8 cellular contexts compared by ENCODE assay signal in the genomic region with DNA sequence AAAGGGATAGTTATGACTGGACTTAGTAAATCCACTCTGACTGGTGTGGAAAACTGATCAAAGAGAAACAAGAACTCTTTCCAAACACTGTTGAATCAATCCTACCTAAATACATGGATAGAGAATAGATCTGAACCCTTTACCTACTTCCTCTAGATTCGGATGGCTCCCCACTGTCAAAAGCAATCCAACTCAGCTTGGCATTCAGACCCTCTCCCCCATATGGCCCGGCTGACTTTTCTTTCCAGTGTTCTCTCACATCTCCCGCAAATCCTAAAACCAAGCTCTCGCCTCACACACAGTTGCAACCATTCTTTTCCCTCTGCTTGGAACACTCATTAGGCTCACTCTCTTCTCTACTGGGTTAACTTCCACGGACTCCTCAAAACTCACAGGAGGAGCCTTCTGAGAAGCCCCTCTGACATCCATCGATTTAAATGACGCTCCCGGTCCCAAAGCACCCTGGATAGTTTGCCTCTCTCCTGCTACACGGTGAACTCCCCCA. TPM values are rescaled to one million over a fixed set of nuclear protein-coding genes. Genes with fewer than 3 reads are reported as not detected.
DNase-seq lines count a peak whose midpoint lies in the region; ATAC-seq and TF ChIP-seq lines count a peak whose summit lies in the region.

No MANE protein-coding gene starts in this region.

- peak overlapping the region; percentile 61 to 93 for H3K4me3 ChIP-seq in CD4-positive, alpha-beta memory T cell (ENCODE audit: low read length in 2 of 2)
- H3K4me3 ChIP-seq in body of pancreas, result peak overlapping the region; percentile 39 to 93

- no peak overlapping the region for H3K4me3 Mint-ChIP-seq in CD4-positive, alpha-beta memory T cell

- peaks cover 19% of the 10 kb centered on the region for H3K4me1 ChIP-seq in CD4-positive, alpha-beta memory T cell (ENCODE audit: insufficient read depth, low read length)
- H3K4me1 ChIP-seq in body of pancreas, result peaks cover 9% of the 10 kb centered on the region

- no peak for TF ChIP-seq CTCF in body of pancreas (IDR thresholded peaks at IDR 0.05)

- no peaks in the 10 kb centered on the region for H3K36me3 Mint-ChIP-seq in CD4-positive, alpha-beta memory T cell

- peaks cover 0 to 1% (median 0%) of the 10 kb centered on the region in 8 donors for H3K9me3 Mint-ChIP-seq in CD4-positive, alpha-beta memory T cell

- H3K4me1 Mint-ChIP-seq in CD4-positive, alpha-beta memory T cell, result peaks cover 6 to 24% (median 9%) of the 10 kb centered on the region in 4 donors

- no peaks in the 10 kb centered on the region for H3K36me3 ChIP-seq in CD4-positive, alpha-beta memory T cell (ENCODE audit: insufficient read depth, low read length)
- H3K36me3 ChIP-seq in body of pancreas (replicated peaks in 1 of 2; ENCODE audit: insufficient read depth in 1 of 2, low read depth in 2 of 2), result no peaks in the 10 kb centered on the region

- no peak overlapping the region for H3K27ac Mint-ChIP-seq in CD4-positive, alpha-beta memory T cell

- CTCF ChIA-PET in CD4-positive, alpha-beta memory T cell (lab: Charles Lee; ENCODE audit: partially characterized antibody), result interaction anchor here (0.8 to 6.9 kb wide), 14 partner anchors 17 to 231 kb away, joined by 3 to 68 read pairs (median 10); no protein-coding TSS in a partner anchor

- POLR2A ChIA-PET in CD4-positive, alpha-beta memory T cell (lab: Charles Lee; ENCODE audit: partially characterized antibody), result interaction anchor here (0.6 to 6.7 kb wide), 22 partner anchors 8 to 1017 kb away, joined by 3 to 109 read pairs (median 6); partner anchors contain the start of genes ATP6V1A, GTPBP8, NAA50 and SIDT1

- no peak for DNase-seq in CD4-positive, alpha-beta memory T cell
- DNase-seq in body of pancreas (no peak), medulla oblongata (ENCODE audit: extremely low spot score) (peak; percentile 54), NCI-H2171 treated with DMSO at 0.1 percent for 48 hours (lab: John Stamatoyannopoulos, UW) (no peak), NCI-H1436 treated with DMSO at 0.1 percent for 48 hours (lab: John Stamatoyannopoulos, UW) (no peak), NCI-H446 (lab: John Stamatoyannopoulos, UW) (no peak), NOMO-1 treated with dmso at 0.1 percent for 144 hours (lab: John Stamatoyannopoulos, UW; ENCODE audit: unreplicated experiment) (no peak)

- H3K27me3 ChIP-seq in CD4-positive, alpha-beta memory T cell (ENCODE audit: insufficient read depth, low read length), result peaks cover 4% of the 10 kb centered on the region
- no peaks in the 10 kb centered on the region for H3K27me3 ChIP-seq in body of pancreas

- 0 to 1% methylated on average over 9 of the region's 9 CpGs for WGBS in body of pancreas, 2 donors

- H3K27me3 Mint-ChIP-seq in CD4-positive, alpha-beta memory T cell, result peaks cover 3 to 8% of the 10 kb centered on the region in 2 donors

- ATAC-seq in HG03095 (IDR thresholded peaks at IDR 0.05; ENCODE audit: unreplicated experiment) (peak; percentile 3), body of pancreas (peak; percentile 7)

- peak overlapping the region; percentile 74 for H3K27ac ChIP-seq in CD4-positive, alpha-beta memory T cell (ENCODE audit: low read depth, low read length)
- H3K27ac ChIP-seq in body of pancreas, result peak overlapping the region; percentile 60 to 94 (median 86)

- no peaks in the 10 kb centered on the region for H3K9me3 ChIP-seq in CD4-positive, alpha-beta memory T cell (ENCODE audit: control insufficient read depth in 1 of 2, low read length in 2 of 2)
- H3K9me3 ChIP-seq in body of pancreas, result no peaks in the 10 kb centered on the region

- intact Hi-C loops in CD4-positive, alpha-beta memory T cell (cut with micrococcal nuclease), result loop anchor here (1.0 to 10.0 kb wide), 3 partner anchors 19 to 1630 kb away; partner anchors contain the start of genes USF3 and ZBTB20
- intact Hi-C loops in body of pancreas (cut with DNase I), result no loop called here

- no peak for TF ChIP-seq POLR2A in body of pancreas (IDR thresholded peaks at IDR 0.05)

RNA-seq across cellular contexts. Expression of gene SPICE1, which starts 0.6 kb away (rescaled TPM):
- total RNA-seq in CD4-positive, alpha-beta memory T cell, result 10 to 100 TPM; 37.5 to 41.2 TPM
- 1 to 10 TPM; 3.0 to 6.8 TPM for polyA plus RNA-seq in CD4-positive, alpha-beta memory T cell
- 10 to 100 TPM; 19.2 to 21.1 TPM for total RNA-seq in body of pancreas

RNA-seq across cellular contexts. Expression of gene SIDT1, which starts 18.0 kb away (rescaled TPM):
- total RNA-seq in CD4-positive, alpha-beta memory T cell, result 10 to 100 TPM; 55.0 to 56.1 TPM
- 10 to 100 TPM; 12.1 to 23.4 TPM for polyA plus RNA-seq in CD4-positive, alpha-beta memory T cell
- 1 to 10 TPM; 1.6 to 8.8 TPM for total RNA-seq in body of pancreas

Comparison
In these comparisons a context has a peak if more than half of its experiments do, and no peak if none do; other contexts are left out.
1. RNA of gene SIDT1, which starts 18.0 kb away (total RNA-seq): 55.0 to 56.1 TPM in CD4-positive, alpha-beta memory T cell; 1.6 to 8.8 TPM in body of pancreas; every median in the first group is over 4 times any median in the second.